24 cellular contexts compared by ENCODE assay signal in genomic region chr7:135463905-135464304, GRCh38. TPM values are rescaled to one million over a fixed set of nuclear protein-coding genes. Genes with fewer than 3 reads are reported as not detected.
DNase-seq lines count a peak whose midpoint lies in the region; ATAC-seq and TF ChIP-seq lines count a peak whose summit lies in the region.
"Had no signal": no experiment of that assay in that cellular context is flagged by ENCODE, and none has a peak within 500 bp of the region (broad histone marks: within the 10 kb centered on the region; RNA-seq: fewer than 3 reads in every experiment).

No MANE protein-coding gene starts in this region.

- H3K36me3 ChIP-seq in GM23248 (ENCODE audit: low read depth): no peaks in the 10 kb centered on the region
- H3K36me3 ChIP-seq: MG63 had no signal

- H3K9ac ChIP-seq in GM23248: no peak overlapping the region

- H3K4me3 ChIP-seq in GM23248: no peak overlapping the region
- H3K4me3 ChIP-seq: A549, MG63 had no signal

- peaks cover 0 to 6% (median 4%) of the 10 kb centered on the region in 7 donors for H3K9me3 Mint-ChIP-seq in naive B cell
- H3K9me3 Mint-ChIP-seq: CD4-positive, alpha-beta T cell; HFFc6 had no signal

- H3K4me3 Mint-ChIP-seq in naive B cell: no peak overlapping the region
- H3K4me3 Mint-ChIP-seq: CD4-positive, alpha-beta T cell; H9; HFFc6; T-helper 17 cell had no signal

- ATAC-seq in HG03175 (IDR thresholded peaks at IDR 0.05; ENCODE audit: unreplicated experiment): peak; percentile 34
- peak; percentile 65 to 82 for ATAC-seq in naive B cell (ENCODE audit: low read depth in 2 of 2)
- ATAC-seq in HG02759 (IDR thresholded peaks at IDR 0.05; ENCODE audit: unreplicated experiment): no peak
- no peak for ATAC-seq in HG02938 (IDR thresholded peaks at IDR 0.05; ENCODE audit: unreplicated experiment)
- ATAC-seq: A549, Right ventricle myocardium inferior, T-helper 17 cell had no signal

- TF ChIP-seq CTCF in 22Rv1 (IDR thresholded peaks at IDR 0.05): no peak

- H3K4me1 ChIP-seq in GM23248 (ENCODE audit: insufficient read depth): no peaks in the 10 kb centered on the region

- H3K4me2 ChIP-seq in GM23248 (ENCODE audit: unreplicated experiment): no peak overlapping the region
- H3K4me2 ChIP-seq: A549 had no signal

- H2AFZ ChIP-seq in GM23248: no peak overlapping the region

- WGBS in GM23248 (ENCODE audit: low coverage in 1 of 2, low lambda C conversion rate in 2 of 2, missing lambda C conversion rate in 2 of 2), 2 experiments: 83 to 87% methylated on average over 3 of the region's 3 CpGs

- H3K36me3 Mint-ChIP-seq in naive B cell: peaks cover 0 to 4% of the 10 kb centered on the region in 2 donors

- H3K27ac ChIP-seq in 22Rv1 (peak overlapping the region; percentile 17), GM23248 (no peak overlapping the region)
- H3K27ac ChIP-seq: A549 had no signal

- no peaks in the 10 kb centered on the region for H3K9me2 ChIP-seq in GM23248 (ENCODE audit: insufficient read depth)

- peak overlapping the region in 3 of 6 donors; percentile 57 to 76 (median 58) for H3K27ac Mint-ChIP-seq in naive B cell
- H3K27ac Mint-ChIP-seq: CD4-positive, alpha-beta T cell; HFFc6 had no signal

- H3K4me1 Mint-ChIP-seq in naive B cell: peaks cover 41 to 51% (median 46%) of the 10 kb centered on the region in 3 donors

- H3K27me3 Mint-ChIP-seq in naive B cell: no peaks in the 10 kb centered on the region
- H3K27me3 Mint-ChIP-seq: CD4-positive, alpha-beta T cell; T-helper 17 cell had no signal

- no peaks in the 10 kb centered on the region for H3K9me3 ChIP-seq in GM23248 (ENCODE audit: low read depth)
- H3K9me3 ChIP-seq: A549, MG63 had no signal

- peaks cover 99% of the 10 kb centered on the region for H3K79me2 ChIP-seq in GM23248 (ENCODE audit: insufficient read depth)

- no peaks in the 10 kb centered on the region; the same call in 1 of the 2 replicates for H3F3A ChIP-seq in GM23248 (ENCODE audit: insufficient read depth)

- peaks cover 17% of the 10 kb centered on the region; the same call in 1 of the 2 replicates for H4K20me1 ChIP-seq in GM23248 (ENCODE audit: insufficient read depth)

- in situ Hi-C loops in GM23248 (cut with MboI): no loop called here

- peak; percentile 36 for DNase-seq in NAMALWA (ENCODE audit: low spot score)
- peak; percentile 7 for DNase-seq in naive B cell
- DNase-seq in GM23248: no peak
- DNase-seq: CD4-positive, alpha-beta T cell; COR-L47; DMS79; H9; HFFc6; IMR-90; MG63; NCI-H1694; NCI-H2081; NCI-H2171; NCI-H345; NCI-H524 treated with DMSO at 0.1 percent for 48 hours; NCI-H82; OCI-M1; T-helper 17 cell had no signal

- no peaks in the 10 kb centered on the region for H3K27me3 ChIP-seq in GM23248 (replicated peaks; ENCODE audit: insufficient read depth)
- H3K27me3 ChIP-seq: MG63 had no signal

RNA-seq across cellular contexts. Expression of gene CNOT4, which starts 46.0 kb away (rescaled TPM):
- 10 to 100 TPM; 15.1 to 23.9 (median 18.5) TPM for polyA plus RNA-seq in naive B cell (ENCODE audit: low read depth in 6 of 6)
- total RNA-seq in GM23248 (2014; rRNA removed; shearing (Covaris generic)): 6.7 and 9.1 TPM in 2 replicates
- 18.2 and 18.4 TPM in 2 replicates for polyA plus RNA-seq in GM23248 (2016; fragmentation: Nextera tagmentation; extraction: Ambion mirVana)

Comparison
In these comparisons a context has a peak if more than half of its experiments do, and no peak if none do; other contexts are left out.
1. ATAC-seq: peak in HG03175 (single experiment) and naive B cell (2 of 2); none in HG02759 (single experiment) and HG02938 (single experiment).